ENCODE assay signal across 8 cellular contexts in genomic region chr3:100710355-100711198, GRCh38. TPM values are rescaled to one million over a fixed set of nuclear protein-coding genes. Genes with fewer than 3 reads are reported as not detected.
DNase-seq lines count a peak whose midpoint lies in the region; ATAC-seq and TF ChIP-seq lines count a peak whose summit lies in the region.

No MANE protein-coding gene starts in this region.

- H3K36me3 ChIP-seq in Loucy (ENCODE audit: insufficient read depth, low read length): peaks cover 9% of the 10 kb centered on the region

- peak; percentile 33; the same call in 1 of the 2 replicates for TF ChIP-seq CTCF in GM12874 (IDR thresholded peaks at IDR 0.05; ENCODE audit: insufficient read depth, low read depth, low read length)
- TF ChIP-seq CTCF in Loucy (conservative IDR thresholded peaks at IDR 0.05; ENCODE audit: low read length): peak; percentile 36
- no peak for TF ChIP-seq CTCF in mesothelial cell of epicardium (IDR thresholded peaks at IDR 0.05; ENCODE audit: unreplicated experiment)

- no peaks in the 10 kb centered on the region; the same call in 1 of the 2 replicates for H3K9me2 ChIP-seq in Loucy (replicated peaks; ENCODE audit: low read depth, low read length)

- peak; percentile 50 to 54 for ATAC-seq in activated CD4-positive, CD25-positive, alpha-beta regulatory T cell treated with anti-CD3 and anti-CD28 coated beads, Interleukin-2, amount 50 U/mL, for 24 hours
- peak; percentile 56 for ATAC-seq in stimulated activated memory B cell treated with anti-CD40 and anti-IgM and Interleukin-4, amounts not matched to agents 10 μg/mL and 1 μg/mL and 100 μg/mL, for 72 hours

- H3K4me3 ChIP-seq in Loucy (ENCODE audit: low read length, poor library complexity, severe bottlenecking): peak overlapping the region; percentile 91

- H3K9me3 ChIP-seq in Loucy (ENCODE audit: insufficient read depth, low read depth, low read length): no peaks in the 10 kb centered on the region

- peaks cover 48% of the 10 kb centered on the region for H3K4me1 ChIP-seq in Loucy (ENCODE audit: insufficient read depth, low read length, poor library complexity, severe bottlenecking)

- peaks cover 34% of the 10 kb centered on the region for H3K4me1 Mint-ChIP-seq in mesothelial cell of epicardium
- H3K4me1 Mint-ChIP-seq in stimulated activated memory B cell treated with anti-CD40 and anti-IgM and Interleukin-4, amounts not matched to agents 10 μg/mL and 1 μg/mL and 100 μg/mL, for 72 hours: peaks cover 52% of the 10 kb centered on the region

- H2AFZ ChIP-seq in Loucy (ENCODE audit: low read length): no peak overlapping the region

- peak overlapping the region; percentile 91 for H3K4me2 ChIP-seq in Loucy (ENCODE audit: low read depth, low read length, poor library complexity, severe bottlenecking)

- H3K9ac ChIP-seq in Loucy (ENCODE audit: low read depth, low read length, poor library complexity, severe bottlenecking): peak overlapping the region; percentile 84

- peak overlapping the region; percentile 95 for H3K27ac Mint-ChIP-seq in mesothelial cell of epicardium
- H3K27ac Mint-ChIP-seq in stimulated activated memory B cell treated with anti-CD40 and anti-IgM and Interleukin-4, amounts not matched to agents 10 μg/mL and 1 μg/mL and 100 μg/mL, for 72 hours: peak overlapping the region; percentile 94

- peaks cover 33% of the 10 kb centered on the region for H3K27me3 ChIP-seq in Loucy (ENCODE audit: insufficient read depth, low read length, poor library complexity, severe bottlenecking)

- H3K9me3 Mint-ChIP-seq in mesothelial cell of epicardium: peaks cover 6% of the 10 kb centered on the region
- H3K9me3 Mint-ChIP-seq in stimulated activated memory B cell treated with anti-CD40 and anti-IgM and Interleukin-4, amounts not matched to agents 10 μg/mL and 1 μg/mL and 100 μg/mL, for 72 hours: peaks cover 3% of the 10 kb centered on the region

- H3K36me3 Mint-ChIP-seq in mesothelial cell of epicardium: peaks cover 19% of the 10 kb centered on the region
- H3K36me3 Mint-ChIP-seq in stimulated activated memory B cell treated with anti-CD40 and anti-IgM and Interleukin-4, amounts not matched to agents 10 μg/mL and 1 μg/mL and 100 μg/mL, for 72 hours: peaks cover 40% of the 10 kb centered on the region

- peaks cover 57% of the 10 kb centered on the region for H4K20me1 ChIP-seq in Loucy (ENCODE audit: insufficient read depth, low read length, poor library complexity, severe bottlenecking)

- H3K27me3 Mint-ChIP-seq in mesothelial cell of epicardium (ENCODE audit: low read depth): peaks cover 18% of the 10 kb centered on the region
- H3K27me3 Mint-ChIP-seq in stimulated activated memory B cell treated with anti-CD40 and anti-IgM and Interleukin-4, amounts not matched to agents 10 μg/mL and 1 μg/mL and 100 μg/mL, for 72 hours: peaks cover 13% of the 10 kb centered on the region

- peak overlapping the region; percentile 90 for H3K4me3 Mint-ChIP-seq in mesothelial cell of epicardium
- peak overlapping the region; percentile 83 for H3K4me3 Mint-ChIP-seq in stimulated activated memory B cell treated with anti-CD40 and anti-IgM and Interleukin-4, amounts not matched to agents 10 μg/mL and 1 μg/mL and 100 μg/mL, for 72 hours

- no peaks in the 10 kb centered on the region for H3F3A ChIP-seq in Loucy (ENCODE audit: low read depth)

- peaks cover 58% of the 10 kb centered on the region for H3K79me2 ChIP-seq in Loucy (ENCODE audit: insufficient read depth, low read length)

- DNase-seq in HCEC 1CT (peak; percentile 94), dermis blood vessel endothelial cell (peak; percentile 70), mesothelial cell of epicardium (ENCODE audit: low spot score in 2 of 2, unreplicated experiment in 2 of 2) (peak in 1 of 2 experiments; percentile 45), retina (no peak)

RNA-seq across cellular contexts. Expression of gene TFG, which starts 1.3 kb away (rescaled TPM):
- total RNA-seq in dermis blood vessel endothelial cell (77.5 and 79.3 TPM in 2 replicates), mesothelial cell of epicardium (109 to 116 TPM (median 111 TPM) in 3 replicates)
